1 cellular context compared by ENCODE assay signal in the genomic region with DNA sequence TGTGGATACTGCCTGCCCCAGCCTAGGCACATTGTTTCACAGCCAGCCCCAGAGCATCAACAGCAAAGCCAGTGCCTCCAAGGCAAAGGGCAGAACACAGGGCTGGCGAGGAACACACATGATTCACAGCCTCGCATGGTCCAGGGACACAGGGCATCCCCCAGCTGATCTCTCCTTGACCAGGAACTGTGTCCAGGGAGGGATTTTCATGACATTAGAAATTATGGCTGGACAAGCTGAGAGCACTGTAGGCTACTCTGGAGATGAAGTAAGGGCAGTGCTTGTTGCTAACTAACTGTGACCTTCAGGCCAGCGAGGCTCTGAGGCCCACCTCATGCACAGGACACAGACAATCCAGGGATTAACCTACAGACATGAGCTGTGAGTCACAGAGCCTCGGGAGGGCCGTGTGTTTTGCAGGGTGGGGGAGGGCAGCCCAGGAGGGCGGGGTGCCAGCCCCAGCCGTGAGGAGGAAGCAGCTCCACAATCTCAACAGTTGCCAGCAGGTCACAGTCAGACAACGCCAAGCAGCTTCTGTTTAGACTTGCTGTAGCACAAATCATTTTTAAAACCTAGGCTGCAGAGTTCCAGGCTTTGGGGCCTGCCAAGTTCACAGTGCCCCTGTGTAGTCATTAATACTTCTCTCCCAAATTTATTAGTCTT.
TF ChIP-seq lines count a peak whose summit lies in the region.

No MANE protein-coding gene starts in this region.

TF ChIP-seq in H1, 55 proteins besides CTCF, POLR2A, EP300 and RAD21 (continued from another document):
- TF ChIP-seq, protein P1, sequence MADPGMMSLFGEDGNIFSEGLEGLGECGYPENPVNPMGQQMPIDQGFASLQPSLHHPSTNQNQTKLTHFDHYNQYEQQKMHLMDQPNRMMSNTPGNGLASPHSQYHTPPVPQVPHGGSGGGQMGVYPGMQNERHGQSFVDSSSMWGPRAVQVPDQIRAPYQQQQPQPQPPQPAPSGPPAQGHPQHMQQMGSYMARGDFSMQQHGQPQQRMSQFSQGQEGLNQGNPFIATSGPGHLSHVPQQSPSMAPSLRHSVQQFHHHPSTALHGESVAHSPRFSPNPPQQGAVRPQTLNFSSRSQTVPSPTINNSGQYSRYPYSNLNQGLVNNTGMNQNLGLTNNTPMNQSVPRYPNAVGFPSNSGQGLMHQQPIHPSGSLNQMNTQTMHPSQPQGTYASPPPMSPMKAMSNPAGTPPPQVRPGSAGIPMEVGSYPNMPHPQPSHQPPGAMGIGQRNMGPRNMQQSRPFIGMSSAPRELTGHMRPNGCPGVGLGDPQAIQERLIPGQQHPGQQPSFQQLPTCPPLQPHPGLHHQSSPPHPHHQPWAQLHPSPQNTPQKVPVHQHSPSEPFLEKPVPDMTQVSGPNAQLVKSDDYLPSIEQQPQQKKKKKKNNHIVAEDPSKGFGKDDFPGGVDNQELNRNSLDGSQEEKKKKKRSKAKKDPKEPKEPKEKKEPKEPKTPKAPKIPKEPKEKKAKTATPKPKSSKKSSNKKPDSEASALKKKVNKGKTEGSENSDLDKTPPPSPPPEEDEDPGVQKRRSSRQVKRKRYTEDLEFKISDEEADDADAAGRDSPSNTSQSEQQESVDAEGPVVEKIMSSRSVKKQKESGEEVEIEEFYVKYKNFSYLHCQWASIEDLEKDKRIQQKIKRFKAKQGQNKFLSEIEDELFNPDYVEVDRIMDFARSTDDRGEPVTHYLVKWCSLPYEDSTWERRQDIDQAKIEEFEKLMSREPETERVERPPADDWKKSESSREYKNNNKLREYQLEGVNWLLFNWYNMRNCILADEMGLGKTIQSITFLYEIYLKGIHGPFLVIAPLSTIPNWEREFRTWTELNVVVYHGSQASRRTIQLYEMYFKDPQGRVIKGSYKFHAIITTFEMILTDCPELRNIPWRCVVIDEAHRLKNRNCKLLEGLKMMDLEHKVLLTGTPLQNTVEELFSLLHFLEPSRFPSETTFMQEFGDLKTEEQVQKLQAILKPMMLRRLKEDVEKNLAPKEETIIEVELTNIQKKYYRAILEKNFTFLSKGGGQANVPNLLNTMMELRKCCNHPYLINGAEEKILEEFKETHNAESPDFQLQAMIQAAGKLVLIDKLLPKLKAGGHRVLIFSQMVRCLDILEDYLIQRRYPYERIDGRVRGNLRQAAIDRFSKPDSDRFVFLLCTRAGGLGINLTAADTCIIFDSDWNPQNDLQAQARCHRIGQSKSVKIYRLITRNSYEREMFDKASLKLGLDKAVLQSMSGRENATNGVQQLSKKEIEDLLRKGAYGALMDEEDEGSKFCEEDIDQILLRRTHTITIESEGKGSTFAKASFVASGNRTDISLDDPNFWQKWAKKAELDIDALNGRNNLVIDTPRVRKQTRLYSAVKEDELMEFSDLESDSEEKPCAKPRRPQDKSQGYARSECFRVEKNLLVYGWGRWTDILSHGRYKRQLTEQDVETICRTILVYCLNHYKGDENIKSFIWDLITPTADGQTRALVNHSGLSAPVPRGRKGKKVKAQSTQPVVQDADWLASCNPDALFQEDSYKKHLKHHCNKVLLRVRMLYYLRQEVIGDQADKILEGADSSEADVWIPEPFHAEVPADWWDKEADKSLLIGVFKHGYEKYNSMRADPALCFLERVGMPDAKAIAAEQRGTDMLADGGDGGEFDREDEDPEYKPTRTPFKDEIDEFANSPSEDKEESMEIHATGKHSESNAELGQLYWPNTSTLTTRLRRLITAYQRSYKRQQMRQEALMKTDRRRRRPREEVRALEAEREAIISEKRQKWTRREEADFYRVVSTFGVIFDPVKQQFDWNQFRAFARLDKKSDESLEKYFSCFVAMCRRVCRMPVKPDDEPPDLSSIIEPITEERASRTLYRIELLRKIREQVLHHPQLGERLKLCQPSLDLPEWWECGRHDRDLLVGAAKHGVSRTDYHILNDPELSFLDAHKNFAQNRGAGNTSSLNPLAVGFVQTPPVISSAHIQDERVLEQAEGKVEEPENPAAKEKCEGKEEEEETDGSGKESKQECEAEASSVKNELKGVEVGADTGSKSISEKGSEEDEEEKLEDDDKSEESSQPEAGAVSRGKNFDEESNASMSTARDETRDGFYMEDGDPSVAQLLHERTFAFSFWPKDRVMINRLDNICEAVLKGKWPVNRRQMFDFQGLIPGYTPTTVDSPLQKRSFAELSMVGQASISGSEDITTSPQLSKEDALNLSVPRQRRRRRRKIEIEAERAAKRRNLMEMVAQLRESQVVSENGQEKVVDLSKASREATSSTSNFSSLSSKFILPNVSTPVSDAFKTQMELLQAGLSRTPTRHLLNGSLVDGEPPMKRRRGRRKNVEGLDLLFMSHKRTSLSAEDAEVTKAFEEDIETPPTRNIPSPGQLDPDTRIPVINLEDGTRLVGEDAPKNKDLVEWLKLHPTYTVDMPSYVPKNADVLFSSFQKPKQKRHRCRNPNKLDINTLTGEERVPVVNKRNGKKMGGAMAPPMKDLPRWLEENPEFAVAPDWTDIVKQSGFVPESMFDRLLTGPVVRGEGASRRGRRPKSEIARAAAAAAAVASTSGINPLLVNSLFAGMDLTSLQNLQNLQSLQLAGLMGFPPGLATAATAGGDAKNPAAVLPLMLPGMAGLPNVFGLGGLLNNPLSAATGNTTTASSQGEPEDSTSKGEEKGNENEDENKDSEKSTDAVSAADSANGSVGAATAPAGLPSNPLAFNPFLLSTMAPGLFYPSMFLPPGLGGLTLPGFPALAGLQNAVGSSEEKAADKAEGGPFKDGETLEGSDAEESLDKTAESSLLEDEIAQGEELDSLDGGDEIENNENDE (IDR thresholded peaks at IDR 0.05; ENCODE audit: insufficient replicate concordance, low read length): no peak
- no peak for TF ChIP-seq SP1 (IDR thresholded peaks at IDR 0.05; ENCODE audit: low read depth, low read length)
- TF ChIP-seq EZH2 (IDR thresholded peaks at IDR 0.05; ENCODE audit: low read depth, low read length, severe bottlenecking): no peak
- TF ChIP-seq EGR1 (IDR thresholded peaks at IDR 0.05; ENCODE audit: borderline replicate concordance, low read depth, low read length): no peak
- TF ChIP-seq CHD2 (IDR thresholded peaks at IDR 0.05; ENCODE audit: low read length): no peak
- no peak for TF ChIP-seq NANOG (IDR thresholded peaks at IDR 0.05; ENCODE audit: insufficient read depth, low read depth, low read length, poor library complexity, severe bottlenecking)
- no peak for TF ChIP-seq PHF8 (conservative IDR thresholded peaks at IDR 0.05; ENCODE audit: low read depth, low read length)
- TF ChIP-seq JUND (IDR thresholded peaks at IDR 0.05; ENCODE audit: low read length): no peak
- no peak for TF ChIP-seq BACH1 (IDR thresholded peaks at IDR 0.05; ENCODE audit: low read length)
- no peak for TF ChIP-seq KDM1A (IDR thresholded peaks at IDR 0.05; ENCODE audit: borderline replicate concordance, low read length)
- no peak for TF ChIP-seq SUZ12 (IDR thresholded peaks at IDR 0.05; ENCODE audit: low read length)
